Comparison of ENCODE assay signal across 32 cellular contexts in the genomic region with DNA sequence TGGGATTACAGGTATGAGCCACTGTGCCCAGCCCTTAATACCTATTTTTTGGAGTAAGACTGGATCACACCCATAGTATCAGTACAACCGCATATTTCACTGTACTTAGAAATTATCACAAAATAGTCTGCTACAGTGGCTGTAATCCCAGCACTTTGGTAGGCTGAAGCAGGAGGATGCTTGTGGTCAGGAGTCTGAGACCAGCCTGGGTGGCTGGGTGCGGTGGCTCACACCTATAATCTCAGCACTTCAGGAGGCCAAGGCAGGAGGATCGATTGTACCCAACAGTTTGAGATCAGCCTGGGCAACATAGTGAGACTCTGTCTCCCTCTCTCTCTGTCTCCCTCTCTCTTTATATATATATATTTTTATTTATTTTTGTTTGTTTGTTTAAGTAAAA.
"Had no signal": no experiment of that assay in that cellular context is flagged by ENCODE, and none has a peak within 500 bp of the region (broad histone marks: within the 10 kb centered on the region; RNA-seq: fewer than 3 reads in every experiment).

No MANE protein-coding gene starts in this region.

- H2AFZ ChIP-seq: parathyroid adenoma had no signal

- H3K4me1 ChIP-seq: parathyroid adenoma had no signal

- H3K4me3 Mint-ChIP-seq: naive thymus-derived CD4-positive, alpha-beta T cell; natural killer cell; nephron progenitor cell; stimulated activated memory B cell treated with anti-CD40 and anti-IgM and Interleukin-4, amounts not matched to agents 10 μg/mL and 1 μg/mL and 100 μg/mL, for 72 hours; stimulated activated naive CD8-positive, alpha-beta T cell treated with anti-CD3 and anti-CD28 coated beads, Interleukin-15, amount 100 ng/mL, for 72 hours had no signal

- H3K27me3 ChIP-seq: neutrophil, ovary, right lobe of liver, spleen, suprapubic skin, testis, tibial artery, transverse colon, upper lobe of left lung, vagina had no signal

- H3K27ac Mint-ChIP-seq: naive thymus-derived CD4-positive, alpha-beta T cell; natural killer cell; nephron progenitor cell; progenitor cell of endocrine pancreas; stimulated activated memory B cell treated with anti-CD40 and anti-IgM and Interleukin-4, amounts not matched to agents 10 μg/mL and 1 μg/mL and 100 μg/mL, for 72 hours had no signal

- H3K4me2 ChIP-seq: smooth muscle cell had no signal

- H3K9ac ChIP-seq: parathyroid adenoma had no signal

- H3K27ac ChIP-seq: neutrophil, ovary, parathyroid adenoma, psoas muscle, right lobe of liver, skin epidermis, spleen, suprapubic skin, testis, tibial artery, transverse colon, upper lobe of left lung, vagina had no signal

- H3K9me3 Mint-ChIP-seq: naive thymus-derived CD4-positive, alpha-beta T cell; natural killer cell; nephron progenitor cell; neural crest cell; stimulated activated memory B cell treated with anti-CD40 and anti-IgM and Interleukin-4, amounts not matched to agents 10 μg/mL and 1 μg/mL and 100 μg/mL, for 72 hours; stimulated activated naive CD8-positive, alpha-beta T cell treated with anti-CD3 and anti-CD28 coated beads, Interleukin-15, amount 100 ng/mL, for 72 hours had no signal

- H3K9me3 ChIP-seq: neutrophil, ovary, psoas muscle, right lobe of liver, spleen, suprapubic skin, testis, tibial artery, transverse colon, upper lobe of left lung, vagina had no signal

- H3K36me3 ChIP-seq: neutrophil, ovary, right lobe of liver, suprapubic skin, tibial artery, transverse colon, upper lobe of left lung, vagina had no signal

- H3K27me3 Mint-ChIP-seq: naive thymus-derived CD4-positive, alpha-beta T cell; progenitor cell of endocrine pancreas; stimulated activated memory B cell treated with anti-CD40 and anti-IgM and Interleukin-4, amounts not matched to agents 10 μg/mL and 1 μg/mL and 100 μg/mL, for 72 hours; stimulated activated naive CD8-positive, alpha-beta T cell treated with anti-CD3 and anti-CD28 coated beads, Interleukin-15, amount 100 ng/mL, for 72 hours had no signal

- ATAC-seq: naive thymus-derived CD4-positive, alpha-beta T cell; psoas muscle; right cardiac atrium; right lobe of liver; stimulated activated memory B cell treated with anti-CD40 and anti-IgM and Interleukin-4, amounts not matched to agents 10 μg/mL and 1 μg/mL and 100 μg/mL, for 72 hours; stimulated activated naive CD8-positive, alpha-beta T cell treated with anti-CD3 and anti-CD28 coated beads, Interleukin-15, amount 100 ng/mL, for 72 hours; stimulated activated naive CD8-positive, alpha-beta T cell treated with anti-CD3 and anti-CD28 coated beads, Interleukin-15, Interleukin-2, amounts not matched to agents 100 U/mL and 50 U/mL, for 24 hours had no signal

- H3K4me3 ChIP-seq: ovary, psoas muscle, right lobe of liver, skin epidermis, smooth muscle cell, spleen, suprapubic skin, testis, tibial artery, transverse colon, upper lobe of left lung, vagina had no signal

- H3K36me3 Mint-ChIP-seq: natural killer cell had no signal

- DNase-seq: naive thymus-derived CD4-positive, alpha-beta T cell; natural killer cell; nephron progenitor cell; nucleus accumbens; ovary; posterior cingulate gyrus; psoas muscle; right cardiac atrium; right lobe of liver; spleen; stimulated activated CD4-positive, alpha-beta T cell treated with anti-CD3 and anti-CD28 coated beads, Interleukin-12 subunit alpha, Interleukin-12 subunit beta, amount 100 ng/mL, for 4 hours; stimulated activated CD4-positive, alpha-beta T cell treated with anti-CD3 and anti-CD28 coated beads, Interleukin-1b, Interleukin-23, amount 100 ng/mL, for 48 hours; stimulated activated CD4-positive, alpha-beta T cell treated with anti-CD3 and anti-CD28 coated beads, Interleukin-4, amount 100 ng/mL, for 1 hour; stimulated activated CD4-positive, alpha-beta T cell treated with anti-CD3 and anti-CD28 coated beads, Interleukin-4, amount 100 ng/mL, for 4 hours; stimulated activated CD8-positive, alpha-beta memory T cell treated with anti-CD3 and anti-CD28 coated beads, Interleukin-4, amount 100 ng/mL, for 48 hours; stimulated activated naive CD4-positive, alpha-beta T cell; stimulated activated naive CD8-positive, alpha-beta T cell treated with anti-CD3 and anti-CD28 coated beads, Interleukin-15, amount 100 ng/mL, for 72 hours; stimulated activated naive CD8-positive, alpha-beta T cell treated with anti-CD3 and anti-CD28 coated beads, Interleukin-15, Interleukin-2, amounts not matched to agents 100 U/mL and 50 U/mL, for 24 hours; substantia nigra; testis; tibial artery; transverse colon; upper lobe of left lung had no signal
